ENCODE assay signal across 21 cellular contexts in genomic region chr3:107409365-107409764, GRCh38. TPM values are rescaled to one million over a fixed set of nuclear protein-coding genes. Genes with fewer than 3 reads are reported as not detected.
A peak's percentile ranks its signal among the peaks of the same experiment; 100 is the strongest.
DNase-seq lines count a peak whose midpoint lies in the region; ATAC-seq, FAIRE-seq and TF ChIP-seq lines count a peak whose summit lies in the region.
"Had no signal": no experiment of that assay in that cellular context is flagged by ENCODE, and none has a peak within 500 bp of the region (broad histone marks: within the 10 kb centered on the region; RNA-seq: fewer than 3 reads in every experiment).

No MANE protein-coding gene starts in this region.

- CTCF ChIA-PET in HCT116 (lab: Charles Lee) = interaction anchor here (1.9 kb wide), 1 partner anchor 12 kb away, joined by 13 read pairs; no protein-coding TSS in a partner anchor

- H3K4me1 ChIP-seq in HCT116 (ENCODE audit: control insufficient read depth in 1 of 2, insufficient read depth in 2 of 2, low read length in 2 of 2) (no peaks in the 10 kb centered on the region), Karpas-422 (ENCODE audit: low read length) (no peaks in the 10 kb centered on the region), pancreas (no peaks in the 10 kb centered on the region)

- TF ChIP-seq POLR2A in HCT116 (IDR thresholded peaks at IDR 0.05; ENCODE audit: borderline replicate concordance, extremely low read depth, insufficient read depth, insufficient read length) = no peak
- TF ChIP-seq POLR2A in erythroblast (IDR thresholded peaks at IDR 0.05; ENCODE audit: low read length) = no peak

- H3K4me2 ChIP-seq in HCT116 (ENCODE audit: low read length) (no peak overlapping the region), Karpas-422 (ENCODE audit: low read depth, low read length, poor library complexity, severe bottlenecking) (no peak overlapping the region)
- H3K4me2 ChIP-seq: GM23338 had no signal

- POLR2A ChIA-PET in HCT116 (lab: Charles Lee) = no interaction called here

- H3K9me2 ChIP-seq in HCT116 (ENCODE audit: insufficient read depth) = 0 out of 2 replicates have a peak, but pooled peaks cover 5% of the 10 kb centered on the region
- H3K9me2 ChIP-seq in Karpas-422 (replicated peaks; ENCODE audit: insufficient read depth, low read length) = no peaks in the 10 kb centered on the region

- intact Hi-C loops in HCT116 (cut with micrococcal nuclease) = no loop called here
- intact Hi-C loops in pancreas (cut with DNase I) = no loop called here

- FAIRE-seq in pancreas (lab: Jason Lieb, UNC) = no peak
- FAIRE-seq: GM12891 had no signal

- H2AFZ ChIP-seq in HCT116 (ENCODE audit: low read depth, low read length, poor library complexity, severe bottlenecking) (no peak overlapping the region), Karpas-422 (ENCODE audit: low read length) (no peak overlapping the region)
- H2AFZ ChIP-seq: GM23338 had no signal

- H3K27me3 ChIP-seq in HCT116 (ENCODE audit: insufficient read depth, low read length) (no peaks in the 10 kb centered on the region), Karpas-422 (ENCODE audit: low read length) (no peaks in the 10 kb centered on the region), pancreas (no peaks in the 10 kb centered on the region)

- no peak for TF ChIP-seq RAD21 in HCT116 (IDR thresholded peaks at IDR 0.05; ENCODE audit: low read depth)

- TF ChIP-seq CTCF in HCT116 (IDR thresholded peaks at IDR 0.05 in 2 of 3, conservative IDR thresholded peaks at IDR 0.05 in 1 of 3; ENCODE audit: borderline replicate concordance in 1 of 3, insufficient read depth in 1 of 3, low read depth in 2 of 3, low read length in 2 of 3) = no peak
- no peak for TF ChIP-seq CTCF in pancreas (IDR thresholded peaks at IDR 0.05)

- ATAC-seq in HCT116 = no peak
- ATAC-seq in pancreas = no peak
- ATAC-seq: GM23338 had no signal

- in situ Hi-C loops in Caki2 (cut with HindIII; ENCODE audit: low pct_unique_long_range_greater_than_20kb, low sequenced_read_pairs) = no loop called here

- no TSS peak for BruUV-seq in HCT116 (replicated peaks; lab: Mats Ljungman, UMichigan)

- DNase-seq in Caki2 (ENCODE audit: low read depth) = peak; percentile 8
- DNase-seq in HCT116 (ENCODE audit: low read depth, low spot score) = no peak
- peak; percentile 53 for DNase-seq in Karpas-422
- DNase-seq in erythroblast (lab: John Stamatoyannopoulos, UW) = peak; percentile 31 to 43
- no peak for DNase-seq in pancreas
- DNase-seq in NCI-H2227 (lab: John Stamatoyannopoulos, UW; ENCODE audit: unreplicated experiment) = no peak
- DNase-seq: C1 segment of cervical spinal cord; CD4-positive, alpha-beta memory T cell; COR-L47; DMS53; DMS79 treated with DMSO at 0.1 percent for 48 hours; GF-D8; H9 had no signal

- H3K36me3 ChIP-seq in HCT116 (ENCODE audit: control insufficient read depth in 1 of 2, insufficient read depth in 2 of 2, low read length in 2 of 2) (no peaks in the 10 kb centered on the region), Karpas-422 (ENCODE audit: insufficient read depth, low read length) (0 out of 2 replicates have a peak, but pooled peaks cover 4% of the 10 kb centered on the region), pancreas (no peaks in the 10 kb centered on the region)

- H3K27ac ChIP-seq in HCT116 (ENCODE audit: low read depth, low read length) (no peak overlapping the region), Karpas-422 (ENCODE audit: low read length) (no peak overlapping the region), pancreas (no peak overlapping the region)

- WGBS in pancreas, 2 donors = 81 to 84% methylated on average over 2 of the region's 2 CpGs

- H3K4me3 ChIP-seq in HCT116 (replicated peaks in 1 of 2; ENCODE audit: low read depth in 1 of 2, low read length in 2 of 2) (no peak overlapping the region), Karpas-422 (ENCODE audit: low read length) (no peak overlapping the region), pancreas (no peak overlapping the region)
- H3K4me3 ChIP-seq: GM23338 had no signal

- H4K20me1 ChIP-seq in HCT116 (ENCODE audit: insufficient read depth) = no peaks in the 10 kb centered on the region
- H4K20me1 ChIP-seq in Karpas-422 (ENCODE audit: insufficient read depth, low read depth, low read length) = no peaks in the 10 kb centered on the region

- RAD21 ChIA-PET in HCT116 (lab: Charles Lee; ENCODE audit: low non-redundant PET in 1 of 2, low total read pairs in 2 of 2, uncharacterized antibody in 2 of 2, unreplicated experiment in 2 of 2) = no interaction called here

- H3K79me2 ChIP-seq in HCT116 (ENCODE audit: insufficient read depth, low read length) = no peaks in the 10 kb centered on the region
- no peaks in the 10 kb centered on the region for H3K79me2 ChIP-seq in Karpas-422 (ENCODE audit: low read length)

- H3K9me3 ChIP-seq in HCT116 (ENCODE audit: control insufficient read depth in 1 of 2, insufficient read depth in 1 of 2, low read depth in 1 of 2, low read length in 2 of 2) (peaks cover 12 to 14% of the 10 kb centered on the region in 2 experiments), Karpas-422 (ENCODE audit: low read length) (peaks cover 11% of the 10 kb centered on the region; the same call in 1 of the 2 replicates), pancreas (no peaks in the 10 kb centered on the region)

- H3K9ac ChIP-seq in HCT116 (ENCODE audit: low read length) = no peak overlapping the region
- no peak overlapping the region for H3K9ac ChIP-seq in Karpas-422 (ENCODE audit: low read length)

TF ChIP-seq in HCT116, 20 proteins besides CTCF, POLR2A, EP300 and RAD21:
- TF ChIP-seq CBX3 (IDR thresholded peaks at IDR 0.05; ENCODE audit: low read depth) = peak; percentile 51; the same call in 1 of the 2 replicates
- no peak for TF ChIP-seq POLR2AphosphoS5 (IDR thresholded peaks at IDR 0.05; ENCODE audit: low read depth, low read length)
TF ChIP-seq in HCT116: peak in this region for 1.

RNA-seq across cellular contexts. Expression of gene CCDC54, which starts 32.1 kb away (rescaled TPM):
- total RNA-seq in Caki2 (2014; rRNA removed; shearing (Covaris generic); ENCODE audit: low replicate concordance) = not detected in 2 replicates
- total RNA-seq in HCT116 (2021; ENCODE audit: unreplicated experiment) (not detected), pancreas (not detected)
- polyA plus RNA-seq in HCT116 (2012) = not detected in 2 replicates
- total RNA-seq in Karpas-422 (2014; rRNA removed; shearing (Covaris generic); ENCODE audit: low replicate concordance) = not detected in 2 replicates
- not detected for polyA plus RNA-seq in pancreas
- total RNA-seq: A172; A673; CD4-positive, alpha-beta memory T cell; Daoy; G401; GM23338; H4; H9 had no signal
- polyA plus RNA-seq: BJ, GM23338 had no signal

Comparison
In these comparisons a context has a peak if more than half of its experiments do, and no peak if none do; other contexts are left out.
1. DNase-seq: peak in Caki2 (single experiment), Karpas-422 (single experiment) and erythroblast (2 of 2); none in HCT116 (single experiment), pancreas (0 of 6) and NCI-H2227 (single experiment).